11 cellular contexts compared by ENCODE assay signal in genomic region chr16:29605593-29606205, GRCh38. TPM values are rescaled to one million over a fixed set of nuclear protein-coding genes. Genes with fewer than 3 reads are reported as not detected.
DNase-seq lines count a peak whose midpoint lies in the region; ATAC-seq and TF ChIP-seq lines count a peak whose summit lies in the region.
"Not testable (repeated sequence)": the region's sequence is repeated elsewhere in the genome, so short reads cannot be mapped to it uniquely, and the experiment has no call there.
"Had no signal": no experiment of that assay in that cellular context is flagged by ENCODE, and none has a peak within 500 bp of the region (broad histone marks: within the 10 kb centered on the region; RNA-seq: fewer than 3 reads in every experiment).

No MANE protein-coding gene starts in this region.

- H4K8ac ChIP-seq in neuronal stem cell (ENCODE audit: low read depth, low read length): not testable (repeated sequence)

- not testable (repeated sequence) for TF ChIP-seq RAD21 in HCT116 (IDR thresholded peaks at IDR 0.05; ENCODE audit: low read depth); liver (IDR thresholded peaks at IDR 0.05)

- not testable (repeated sequence) for H3K23ac ChIP-seq in neuronal stem cell (ENCODE audit: low read depth, low read length, poor library complexity)

- H3K9me3 Mint-ChIP-seq in activated CD4-positive, alpha-beta T cell treated with anti-CD3 and anti-CD28 coated beads, Interleukin-2, amount 10 ng/mL, durations not matched to agents 24 days and 14 days: not testable (repeated sequence)

- BruUV-seq in HCT116 (replicated peaks; lab: Mats Ljungman, UMichigan): not testable (repeated sequence)

- not testable (repeated sequence) for H3K9ac ChIP-seq in HCT116 (ENCODE audit: low read length); liver (ENCODE audit: low read depth in 1 of 2, low read length in 2 of 2); neuronal stem cell (ENCODE audit: low read depth, low read length, poor library complexity)

- RAD21 ChIA-PET in HCT116 (lab: Charles Lee; ENCODE audit: low non-redundant PET in 1 of 2, low total read pairs in 2 of 2, uncharacterized antibody in 2 of 2, unreplicated experiment in 2 of 2): not testable (repeated sequence)

- 63 to 71% (median 64%) methylated on average over 9 to 16 of the region's 16 CpGs for WGBS in adrenal gland, 4 donors
- WGBS in liver: 48% methylated on average over 16 of the region's 16 CpGs
- no CpG with 5 or more reads among the region's 16 CpGs for WGBS in neuronal stem cell (ENCODE audit: extremely low coverage in 2 of 2, insufficient read length in 2 of 2, insufficient replicate concordance in 1 of 2), 2 donors

- H3K27ac ChIP-seq in AG04450 (ENCODE audit: low read depth, low read length) (peak overlapping the region; percentile 77), HCT116 (ENCODE audit: low read depth, low read length) (peak overlapping the region; percentile 42; the same call in 1 of the 2 replicates), adrenal gland (peak overlapping the region in 3 of 5 donors; percentile 77 to 86 (median 78)), gastrocnemius medialis (peak overlapping the region; percentile 84 to 92 (median 86))
- not testable (repeated sequence) for H3K27ac ChIP-seq in liver (ENCODE audit: low read depth in 1 of 2, low read length in 2 of 2); neuronal stem cell (replicated peaks; ENCODE audit: low read length)

- intact Hi-C loops in HCT116 (cut with micrococcal nuclease); activated CD4-positive, alpha-beta T cell treated with anti-CD3 and anti-CD28 coated beads, Interleukin-2, amount 10 ng/mL, durations not matched to agents 24 days and 14 days (cut with micrococcal nuclease); adrenal gland (cut with DNase I); gastrocnemius medialis (cut with DNase I; ENCODE audit: low total_unique reads): not testable (repeated sequence)

- not testable (repeated sequence) for H3K27ac Mint-ChIP-seq in activated CD4-positive, alpha-beta T cell treated with anti-CD3 and anti-CD28 coated beads, Interleukin-2, amount 10 ng/mL, durations not matched to agents 24 days and 14 days

- TF ChIP-seq CTCF in AG04450 (IDR thresholded peaks at IDR 0.05; ENCODE audit: low read depth, low read length); HCT116 (IDR thresholded peaks at IDR 0.05 in 2 of 3, conservative IDR thresholded peaks at IDR 0.05 in 1 of 3; ENCODE audit: borderline replicate concordance in 1 of 3, insufficient read depth in 1 of 3, low read depth in 2 of 3, low read length in 2 of 3); adrenal gland (IDR thresholded peaks at IDR 0.05); liver (IDR thresholded peaks at IDR 0.05; ENCODE audit: low read depth, low read length, missing input control); gastrocnemius medialis (IDR thresholded peaks at IDR 0.05 in 4 of 5, conservative IDR thresholded peaks at IDR 0.05 in 1 of 5): not testable (repeated sequence)

- not testable (repeated sequence) for H2BK12ac ChIP-seq in neuronal stem cell (ENCODE audit: low read length)

- H3K4me3 ChIP-seq in AG04450 (ENCODE audit: low read depth, low read length); HCT116 (replicated peaks in 1 of 2; ENCODE audit: low read depth in 1 of 2, low read length in 2 of 2); adrenal gland; liver (ENCODE audit: low read depth in 1 of 3, low read length in 3 of 3); neuronal stem cell (ENCODE audit: low read length in 2 of 2); gastrocnemius medialis: not testable (repeated sequence)

- not testable (repeated sequence) for H4K20me1 ChIP-seq in HCT116 (ENCODE audit: insufficient read depth)

- not testable (repeated sequence) for H3K36me3 ChIP-seq in HCT116 (ENCODE audit: control insufficient read depth in 1 of 2, insufficient read depth in 2 of 2, low read length in 2 of 2); adrenal gland (replicated peaks in 1 of 2); liver (ENCODE audit: control insufficient read depth in 4 of 4, insufficient read depth in 3 of 4, low read depth in 1 of 4, low read length in 3 of 4); neuronal stem cell (replicated peaks in 1 of 2; ENCODE audit: control insufficient read depth in 2 of 2, insufficient read depth in 2 of 2, low read length in 2 of 2); gastrocnemius medialis

- not testable (repeated sequence) for TF ChIP-seq POLR2A in HCT116 (IDR thresholded peaks at IDR 0.05; ENCODE audit: borderline replicate concordance, extremely low read depth, insufficient read depth, insufficient read length); adrenal gland (IDR thresholded peaks at IDR 0.05); gastrocnemius medialis (IDR thresholded peaks at IDR 0.05)

- not testable (repeated sequence) for H2AFZ ChIP-seq in HCT116 (ENCODE audit: low read depth, low read length, poor library complexity, severe bottlenecking); neuronal stem cell (ENCODE audit: low read length)

- H3K79me2 ChIP-seq in HCT116 (ENCODE audit: insufficient read depth, low read length): peaks cover 97% of the 10 kb centered on the region

- H3K79me1 ChIP-seq in neuronal stem cell (ENCODE audit: low read depth, low read length): not testable (repeated sequence)

- H2BK5ac ChIP-seq in neuronal stem cell (ENCODE audit: low read length): not testable (repeated sequence)

- H2AK5ac ChIP-seq in neuronal stem cell (ENCODE audit: low read depth, low read length): not testable (repeated sequence)

- not testable (repeated sequence) for ATAC-seq in HCT116, gastrocnemius medialis

- POLR2A ChIA-PET in AG04450 (lab: Yijun Ruan, JAX); HCT116 (lab: Charles Lee): not testable (repeated sequence)

- H3K27me3 ChIP-seq in AG04450 (ENCODE audit: control insufficient read depth, insufficient read depth, low read length); HCT116 (ENCODE audit: insufficient read depth, low read length); adrenal gland; liver (ENCODE audit: control insufficient read depth in 4 of 4, insufficient read depth in 4 of 4, low read length in 3 of 4); neuronal stem cell (ENCODE audit: control insufficient read depth in 3 of 3, insufficient read depth in 3 of 3, low read depth in 1 of 3, low read length in 3 of 3); gastrocnemius medialis: not testable (repeated sequence)

- H3K36me3 Mint-ChIP-seq in activated CD4-positive, alpha-beta T cell treated with anti-CD3 and anti-CD28 coated beads, Interleukin-2, amount 10 ng/mL, durations not matched to agents 24 days and 14 days (ENCODE audit: low read depth): peaks cover 31% of the 10 kb centered on the region

- not testable (repeated sequence) for H2BK120ac ChIP-seq in neuronal stem cell (ENCODE audit: low read depth, low read length)

- not testable (repeated sequence) for H2BK15ac ChIP-seq in neuronal stem cell (ENCODE audit: low read length)

- not testable (repeated sequence) for H3K4me3 Mint-ChIP-seq in activated CD4-positive, alpha-beta T cell treated with anti-CD3 and anti-CD28 coated beads, Interleukin-2, amount 10 ng/mL, durations not matched to agents 24 days and 14 days

- CTCF ChIA-PET in AG04450 (lab: Charles Lee); HCT116 (lab: Charles Lee): not testable (repeated sequence)

- not testable (repeated sequence) for H3K4me2 ChIP-seq in HCT116 (ENCODE audit: low read length); neuronal stem cell (ENCODE audit: insufficient read depth, low read length, poor library complexity, severe bottlenecking)

- not testable (repeated sequence) for H3K18ac ChIP-seq in neuronal stem cell (ENCODE audit: low read length)

- not testable (repeated sequence) for H3K9me2 ChIP-seq in HCT116 (ENCODE audit: insufficient read depth)

- in situ Hi-C loops in gastrocnemius medialis (cut with MboI; ENCODE audit: low sequenced_read_pairs in 4 of 4): not testable (repeated sequence)

- H3K4me1 ChIP-seq in HCT116 (ENCODE audit: control insufficient read depth in 1 of 2, insufficient read depth in 2 of 2, low read length in 2 of 2): peaks cover 12 to 16% of the 10 kb centered on the region in 2 experiments
- peaks cover 28 to 33% of the 10 kb centered on the region in 2 donors for H3K4me1 ChIP-seq in adrenal gland (replicated peaks in 1 of 2)
- not testable (repeated sequence) for H3K4me1 ChIP-seq in liver (ENCODE audit: control insufficient read depth in 4 of 4, insufficient read depth in 4 of 4, low read length in 3 of 4); neuronal stem cell (ENCODE audit: control insufficient read depth in 2 of 2, insufficient read depth in 1 of 2, low read depth in 1 of 2, low read length in 2 of 2)
- peaks cover 34 to 62% of the 10 kb centered on the region in 2 donors for H3K4me1 ChIP-seq in gastrocnemius medialis

- not testable (repeated sequence) for H3K4ac ChIP-seq in neuronal stem cell (ENCODE audit: low read length)

- H3K4me1 Mint-ChIP-seq in activated CD4-positive, alpha-beta T cell treated with anti-CD3 and anti-CD28 coated beads, Interleukin-2, amount 10 ng/mL, durations not matched to agents 24 days and 14 days: peaks cover 39% of the 10 kb centered on the region

- DNase-seq in AG04450 (ENCODE audit: low read depth, low spot score); HCT116 (ENCODE audit: low read depth, low spot score); neuronal stem cell (ENCODE audit: low spot score): not testable (repeated sequence)
- peak; percentile 56 for DNase-seq in activated CD4-positive, alpha-beta T cell treated with anti-CD3 and anti-CD28 coated beads, Interleukin-2, amount 10 ng/mL, durations not matched to agents 24 days and 14 days
- peak; percentile 59 to 86 (median 78) for DNase-seq in adrenal gland
- peak; percentile 51 for DNase-seq in foreskin melanocyte
- DNase-seq in gastrocnemius medialis: peak in 1 of 2 donors; percentile 41

- peak overlapping the region; percentile 8 for H3K14ac ChIP-seq in neuronal stem cell (ENCODE audit: low read length)

- H3K9me3 ChIP-seq in AG04450 (ENCODE audit: control insufficient read depth, insufficient read depth, low read length); HCT116 (ENCODE audit: control insufficient read depth in 1 of 2, insufficient read depth in 1 of 2, low read depth in 1 of 2, low read length in 2 of 2); adrenal gland (replicated peaks in 1 of 3); liver (ENCODE audit: control insufficient read depth in 4 of 4, low read length in 3 of 4); neuronal stem cell (replicated peaks in 1 of 2; ENCODE audit: control insufficient read depth in 2 of 2, insufficient read depth in 1 of 2, low read depth in 1 of 2, low read length in 2 of 2); gastrocnemius medialis: not testable (repeated sequence)

- not testable (repeated sequence) for H3K27me3 Mint-ChIP-seq in activated CD4-positive, alpha-beta T cell treated with anti-CD3 and anti-CD28 coated beads, Interleukin-2, amount 10 ng/mL, durations not matched to agents 24 days and 14 days

- H4K91ac ChIP-seq in neuronal stem cell (ENCODE audit: low read depth, low read length, poor library complexity): not testable (repeated sequence)

RNA-seq across cellular contexts. Expression of gene SPN, which starts 57.3 kb away (rescaled TPM):
- 0.04 and 0.05 TPM in 2 replicates for polyA plus RNA-seq in AG04450 (2011; rRNA removed)
- polyA minus RNA-seq in AG04450 (2011; rRNA and poly(A)+ RNA removed): not detected in 2 replicates
- 0.47 TPM for total RNA-seq in HCT116 (2021; ENCODE audit: unreplicated experiment)
- polyA plus RNA-seq in HCT116 (2012): 0.02 and 0.30 TPM in 2 replicates
- total RNA-seq in activated CD4-positive, alpha-beta T cell treated with anti-CD3 and anti-CD28 coated beads, Interleukin-2, amount 10 ng/mL, durations not matched to agents 24 days and 14 days: 157 and 165 TPM in 2 replicates
- total RNA-seq in adrenal gland: 1 to 10 TPM in 6 of 8 donors, under 1 TPM in 2; 0.24 to 2.6 (median 1.4) TPM
- 1 to 10 TPM in 1 of 3 donors, under 1 TPM in 2; 0.54 to 3.1 (median 0.64) TPM for polyA plus RNA-seq in adrenal gland
- 10 to 100 TPM in 1 of 2 donors, under 1 TPM in 1; 0.92 to 31.2 TPM for total RNA-seq in liver
- polyA plus RNA-seq in liver: under 1 TPM; 0.85 to 0.90 TPM
- 0.25 TPM for polyA plus RNA-seq in neuronal stem cell (2013, experiment 1 of 2)
- polyA plus RNA-seq in neuronal stem cell (2013, experiment 2 of 2): 0.17 TPM
- under 1 TPM in 3 of 4 donors, not detected in 1; 0.12 to 0.88 (median 0.84) TPM for total RNA-seq in gastrocnemius medialis
- total RNA-seq: Calu3, GM23248, RPMI7951 had no signal
- polyA plus RNA-seq: GM23248 had no signal
